ENCODE assay signal across 8 cellular contexts in the genomic region with DNA sequence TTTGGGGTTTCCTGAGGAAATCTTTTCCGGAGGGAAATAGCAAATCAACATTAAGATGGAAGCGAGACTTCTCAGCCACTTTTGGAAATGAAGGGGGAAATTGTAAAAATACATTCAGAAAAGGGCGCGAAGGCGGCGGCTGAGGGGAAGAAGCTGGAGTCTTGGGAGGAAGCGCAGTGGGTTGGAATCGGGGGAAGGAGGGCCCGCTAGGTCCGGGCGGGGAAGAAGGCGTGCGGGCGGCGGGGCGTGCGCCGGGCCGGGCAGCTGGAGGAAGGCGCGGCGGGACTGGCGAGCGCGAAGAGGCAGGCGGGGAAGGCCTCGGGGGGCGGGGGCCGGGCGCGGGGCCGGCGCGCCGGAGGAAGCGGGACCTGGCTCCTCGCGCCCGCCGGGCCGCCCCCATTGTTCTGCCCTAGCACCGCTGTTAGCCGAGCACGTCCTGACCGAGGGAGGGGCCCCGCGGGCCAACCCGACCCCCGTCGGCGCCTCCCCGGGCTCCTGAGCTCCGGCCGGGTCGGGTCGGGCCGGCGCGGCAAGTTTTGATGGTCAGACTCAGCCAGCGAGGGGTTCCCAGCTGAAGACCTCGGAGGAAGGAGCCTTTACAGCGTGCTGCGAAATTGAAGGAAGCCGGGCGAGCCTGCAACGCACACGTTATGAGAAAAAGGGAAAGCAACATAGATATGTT. TPM values are rescaled to one million over a fixed set of nuclear protein-coding genes. Genes with fewer than 3 reads are reported as not detected.
A peak's percentile ranks its signal among the peaks of the same experiment; 100 is the strongest.
DNase-seq lines count a peak whose midpoint lies in the region; ATAC-seq and TF ChIP-seq lines count a peak whose summit lies in the region.

No MANE protein-coding gene starts in this region.

- no peaks in the 10 kb centered on the region; the same call in 1 of the 2 replicates for H3K4me1 ChIP-seq in BLaER1
- peaks cover 3 to 31% of the 10 kb centered on the region in 2 donors for H3K4me1 ChIP-seq in neuronal stem cell (ENCODE audit: control insufficient read depth in 2 of 2, insufficient read depth in 1 of 2, low read depth in 1 of 2, low read length in 2 of 2)
- H3K4me1 ChIP-seq in uterus: no peaks in the 10 kb centered on the region

- H3K14ac ChIP-seq in neuronal stem cell (ENCODE audit: low read length): no peak overlapping the region

- peak overlapping the region; percentile 84 for H3K4ac ChIP-seq in neuronal stem cell (ENCODE audit: low read length)

- H2BK15ac ChIP-seq in neuronal stem cell (ENCODE audit: low read length): peak overlapping the region; percentile 85

- H3K9ac ChIP-seq in BLaER1: no peak overlapping the region
- H3K9ac ChIP-seq in neuronal stem cell (ENCODE audit: low read depth, low read length, poor library complexity): peak overlapping the region; percentile 93

- H3K36me3 ChIP-seq in BLaER1 (no peaks in the 10 kb centered on the region), neuronal stem cell (replicated peaks in 1 of 2; ENCODE audit: control insufficient read depth in 2 of 2, insufficient read depth in 2 of 2, low read length in 2 of 2) (peaks cover 0 to 7% of the 10 kb centered on the region in 2 donors), uterus (no peaks in the 10 kb centered on the region)

- H3K79me1 ChIP-seq in neuronal stem cell (ENCODE audit: low read depth, low read length): no peaks in the 10 kb centered on the region

- H4K20me1 ChIP-seq in BLaER1: peaks cover 83% of the 10 kb centered on the region

- H2AK5ac ChIP-seq in neuronal stem cell (ENCODE audit: low read depth, low read length): peak overlapping the region; percentile 90

- H3K18ac ChIP-seq in neuronal stem cell (ENCODE audit: low read length): peak overlapping the region; percentile 98

- H3K27me3 ChIP-seq in BLaER1: peaks cover 94% of the 10 kb centered on the region
- H3K27me3 ChIP-seq in neuronal stem cell (ENCODE audit: control insufficient read depth in 3 of 3, insufficient read depth in 3 of 3, low read depth in 1 of 3, low read length in 3 of 3): no peaks in the 10 kb centered on the region
- no peaks in the 10 kb centered on the region for H3K27me3 ChIP-seq in uterus

- H3K27ac ChIP-seq in BLaER1 (no peak overlapping the region), neuronal stem cell (replicated peaks; ENCODE audit: low read length) (peak overlapping the region; percentile 100), uterus (peak overlapping the region; percentile 99 to 100)

- no peak overlapping the region for H4K91ac ChIP-seq in neuronal stem cell (ENCODE audit: low read depth, low read length, poor library complexity)

- TF ChIP-seq POLR2A in uterus (IDR thresholded peaks at IDR 0.05): peak in 1 of 2 donors; percentile 32

- H3K9me3 ChIP-seq in BLaER1 (no peaks in the 10 kb centered on the region), neuronal stem cell (replicated peaks in 1 of 2; ENCODE audit: control insufficient read depth in 2 of 2, insufficient read depth in 1 of 2, low read depth in 1 of 2, low read length in 2 of 2) (no peaks in the 10 kb centered on the region), uterus (no peaks in the 10 kb centered on the region)

- H2BK120ac ChIP-seq in neuronal stem cell (ENCODE audit: low read depth, low read length): peak overlapping the region; percentile 99

- intact Hi-C loops in uterus (cut with DNase I; ENCODE audit: low total_unique reads): loop anchor here (10.0 kb wide), 1 partner anchor 728 kb away; no protein-coding TSS in a partner anchor

- no peak overlapping the region for H4K8ac ChIP-seq in neuronal stem cell (ENCODE audit: low read depth, low read length)

- ATAC-seq in GM19463 (IDR thresholded peaks at IDR 0.05; ENCODE audit: unreplicated experiment): peak; percentile 32
- no peak for ATAC-seq in GM19467 (IDR thresholded peaks at IDR 0.05; ENCODE audit: unreplicated experiment)

- no peak for TF ChIP-seq CTCF in uterus (IDR thresholded peaks at IDR 0.05)

- no peak overlapping the region for H2AFZ ChIP-seq in neuronal stem cell (ENCODE audit: low read length)

- H3K4me3 ChIP-seq in BLaER1 (0 out of 2 replicates have a peak overlapping the region, but pooled peaks have one; percentile 28), neuronal stem cell (ENCODE audit: low read length in 2 of 2) (peak overlapping the region; percentile 70 to 85), uterus (peak overlapping the region; percentile 70 to 75)

- H2BK5ac ChIP-seq in neuronal stem cell (ENCODE audit: low read length): peak overlapping the region; percentile 99

- DNase-seq in OCI-M1 (lab: John Stamatoyannopoulos, UW) (peak; percentile 83), globus pallidus (ENCODE audit: low spot score) (peak; percentile 75), neuronal stem cell (ENCODE audit: low spot score) (no peak), uterus (peak; percentile 61 to 71)
- DNase-seq in activated naive CD4-positive, alpha-beta T cell treated with anti-CD3 and anti-CD28 coated beads, Interleukin-2, amount 50 U/mL, for 16 hours: peak; percentile 45

- H2BK12ac ChIP-seq in neuronal stem cell (ENCODE audit: low read length): no peak overlapping the region

- WGBS in neuronal stem cell (ENCODE audit: extremely low coverage in 2 of 2, insufficient read length in 2 of 2, insufficient replicate concordance in 1 of 2), 2 donors: no CpG with 5 or more reads among the region's 67 CpGs

- H3K4me2 ChIP-seq in BLaER1: no peak overlapping the region
- H3K4me2 ChIP-seq in neuronal stem cell (ENCODE audit: insufficient read depth, low read length, poor library complexity, severe bottlenecking): peak overlapping the region; percentile 71

- H3K23ac ChIP-seq in neuronal stem cell (ENCODE audit: low read depth, low read length, poor library complexity): peak overlapping the region; percentile 93

RNA-seq across cellular contexts. Expression of a gene that starts 1.6 kb away (rescaled TPM):
- polyA plus RNA-seq in neuronal stem cell (2013, experiment 1 of 2): 57.0 TPM
- polyA plus RNA-seq in neuronal stem cell (2013, experiment 2 of 2): 57.0 TPM
- 1 to 10 TPM in 2 of 4 donors, under 1 TPM in 1, not detected in 1; 0.26 to 4.9 (median 1.6) TPM for total RNA-seq in uterus

RNA-seq across cellular contexts. Expression of a gene that starts 6.9 kb away (rescaled TPM):
- 43.4 TPM for polyA plus RNA-seq in neuronal stem cell (2013, experiment 1 of 2)
- polyA plus RNA-seq in neuronal stem cell (2013, experiment 2 of 2): 44.9 TPM
- total RNA-seq in uterus: 10 to 100 TPM; 34.1 to 71.2 (median 59.8) TPM
